ENCODE assay signal across 23 cellular contexts in the genomic region with DNA sequence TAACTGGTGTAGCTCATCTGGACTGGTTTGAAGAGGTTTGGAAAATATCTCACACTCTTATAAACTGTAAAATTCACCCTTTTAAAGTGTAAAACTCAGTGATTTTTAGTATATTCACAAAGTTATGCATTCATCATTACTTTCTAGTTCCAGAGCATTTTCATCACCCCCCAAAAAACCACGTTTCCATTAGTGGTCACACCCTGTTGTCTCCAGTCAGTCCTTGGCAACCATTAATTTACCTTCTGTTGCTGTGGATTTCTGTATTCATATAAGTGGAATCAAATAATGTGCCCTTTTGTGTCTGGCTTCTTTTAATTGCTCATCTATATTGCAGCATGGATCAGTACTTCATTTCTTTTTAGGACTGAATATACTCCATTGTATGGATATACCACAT. TPM values are rescaled to one million over a fixed set of nuclear protein-coding genes. Genes with fewer than 3 reads are reported as not detected.
A peak's percentile ranks its signal among the peaks of the same experiment; 100 is the strongest.
DNase-seq lines count a peak whose midpoint lies in the region; ATAC-seq and TF ChIP-seq lines count a peak whose summit lies in the region.
"Had no signal": no experiment of that assay in that cellular context is flagged by ENCODE, and none has a peak within 500 bp of the region (broad histone marks: within the 10 kb centered on the region; RNA-seq: fewer than 3 reads in every experiment).

No MANE protein-coding gene starts in this region.

- H3K4me1 ChIP-seq in naive thymus-derived CD4-positive, alpha-beta T cell (ENCODE audit: control insufficient read depth in 2 of 2, insufficient read depth in 2 of 2, low read length in 2 of 2): peaks cover 12 to 13% of the 10 kb centered on the region in 2 donors

- no peaks in the 10 kb centered on the region for H3K27me3 ChIP-seq in CD4-positive, alpha-beta T cell (ENCODE audit: control insufficient read depth, insufficient read depth, low read length)
- H3K27me3 ChIP-seq in naive thymus-derived CD4-positive, alpha-beta T cell (ENCODE audit: control insufficient read depth in 2 of 2, insufficient read depth in 2 of 2, low read length in 2 of 2): no peaks in the 10 kb centered on the region
- H3K27me3 ChIP-seq: MG63 had no signal

- H3K36me3 ChIP-seq in naive thymus-derived CD4-positive, alpha-beta T cell (ENCODE audit: control insufficient read depth in 2 of 3, insufficient read depth in 3 of 3, low read length in 3 of 3): no peaks in the 10 kb centered on the region

- no peak overlapping the region for H3K27ac ChIP-seq in CD4-positive, alpha-beta T cell (ENCODE audit: low read depth, low read length)
- H3K27ac ChIP-seq in naive thymus-derived CD4-positive, alpha-beta T cell (ENCODE audit: low read depth, low read length): no peak overlapping the region
- H3K27ac ChIP-seq in substantia nigra (ENCODE audit: low read depth, low read length, poor library complexity, severe bottlenecking): no peak overlapping the region
- H3K27ac ChIP-seq: C4-2B, RWPE1 had no signal

- H3K27ac Mint-ChIP-seq in activated CD4-positive, alpha-beta T cell treated with anti-CD3 and anti-CD28 coated beads for 36 hours: no peak overlapping the region
- H3K27ac Mint-ChIP-seq in CD4-positive, alpha-beta T cell: no peak overlapping the region
- H3K27ac Mint-ChIP-seq in activated naive CD8-positive, alpha-beta T cell treated with anti-CD3 and anti-CD28 coated beads for 36 hours: no peak overlapping the region
- H3K27ac Mint-ChIP-seq in naive thymus-derived CD4-positive, alpha-beta T cell: peak overlapping the region in 2 of 9 donors; percentile 32 to 58
- H3K27ac Mint-ChIP-seq in type B pancreatic cell: no peak overlapping the region

- POLR2A ChIA-PET in activated CD4-positive, alpha-beta T cell treated with anti-CD3 and anti-CD28 coated beads for 36 hours (lab: Charles Lee): interaction anchor here (0.6 kb wide), 1 partner anchor 351 kb away, joined by 3 read pairs; no protein-coding TSS in a partner anchor
- POLR2A ChIA-PET in CD4-positive, alpha-beta T cell (lab: Charles Lee): interaction anchor here (0.7 to 2.9 kb wide), 2 partner anchors 17 to 19 kb away, joined by 3 to 11 read pairs; no protein-coding TSS in a partner anchor
- POLR2A ChIA-PET in naive thymus-derived CD4-positive, alpha-beta T cell (lab: Charles Lee): interaction anchor here (0.8 kb wide), 1 partner anchor 18 kb away, joined by 6 read pairs; the partner anchor contains the start of gene NIPBL

- DNase-seq in activated CD4-positive, alpha-beta T cell treated with anti-CD3 and anti-CD28 coated beads for 36 hours: no peak
- DNase-seq in activated CD4-positive, alpha-beta T cell treated with anti-CD3 and anti-CD28 coated beads for 48 hours: no peak
- no peak for DNase-seq in CD4-positive, alpha-beta T cell
- peak; percentile 14 for DNase-seq in activated naive CD8-positive, alpha-beta T cell treated with anti-CD3 and anti-CD28 coated beads for 36 hours
- DNase-seq in naive thymus-derived CD4-positive, alpha-beta T cell: no peak
- no peak for DNase-seq in mucosa of gallbladder (ENCODE audit: low spot score)
- DNase-seq in type B pancreatic cell (ENCODE audit: extremely low spot score, unreplicated experiment): no peak
- no peak for DNase-seq in substantia nigra (lab: John Stamatoyannopoulos, UW)
- DNase-seq: AML-193; DMS53; GDM1; Kasumi-1; MG63; NCI-H1092; NCI-H1436; NCI-H1930; NCI-H2227 treated with DMSO at 0.1 percent for 48 hours; NCI-H510A; NCI-H774; NK-92 treated with Interleukin-12 subunit alpha and Interleukin-12 subunit beta, amount 100 ng/mL, for 24 hours; SHP77 treated with DMSO at 0.1 percent for 48 hours had no signal

- CTCF ChIA-PET in activated CD4-positive, alpha-beta T cell treated with anti-CD3 and anti-CD28 coated beads for 36 hours (lab: Charles Lee): interaction anchor here (0.7 to 1.8 kb wide), 6 partner anchors 11 to 29 kb away, joined by 3 to 6 read pairs (median 4); no protein-coding TSS in a partner anchor
- CTCF ChIA-PET in CD4-positive, alpha-beta T cell (lab: Charles Lee): interaction anchor here (1.1 kb wide), 1 partner anchor 19 kb away, joined by 4 read pairs; no protein-coding TSS in a partner anchor
- CTCF ChIA-PET in naive thymus-derived CD4-positive, alpha-beta T cell (lab: Charles Lee): no interaction called here

- peaks cover 62% of the 10 kb centered on the region for H3K4me1 Mint-ChIP-seq in activated CD4-positive, alpha-beta T cell treated with anti-CD3 and anti-CD28 coated beads for 36 hours
- H3K4me1 Mint-ChIP-seq in CD4-positive, alpha-beta T cell (ENCODE audit: low read depth): peaks cover 70% of the 10 kb centered on the region
- peaks cover 61% of the 10 kb centered on the region for H3K4me1 Mint-ChIP-seq in activated naive CD8-positive, alpha-beta T cell treated with anti-CD3 and anti-CD28 coated beads for 36 hours
- peaks cover 28 to 82% (median 71%) of the 10 kb centered on the region in 7 donors for H3K4me1 Mint-ChIP-seq in naive thymus-derived CD4-positive, alpha-beta T cell
- peaks cover 5% of the 10 kb centered on the region for H3K4me1 Mint-ChIP-seq in type B pancreatic cell (ENCODE audit: unreplicated experiment)

- TF ChIP-seq CTCF in CD4-positive, alpha-beta T cell (IDR thresholded peaks at IDR 0.05): no peak
- TF ChIP-seq CTCF in type B pancreatic cell (conservative IDR thresholded peaks at IDR 0.05): no peak

- H3K27me3 Mint-ChIP-seq in activated CD4-positive, alpha-beta T cell treated with anti-CD3 and anti-CD28 coated beads for 36 hours: no peaks in the 10 kb centered on the region
- H3K27me3 Mint-ChIP-seq in CD4-positive, alpha-beta T cell: no peaks in the 10 kb centered on the region
- H3K27me3 Mint-ChIP-seq in activated naive CD8-positive, alpha-beta T cell treated with anti-CD3 and anti-CD28 coated beads for 36 hours: no peaks in the 10 kb centered on the region
- no peaks in the 10 kb centered on the region for H3K27me3 Mint-ChIP-seq in naive thymus-derived CD4-positive, alpha-beta T cell
- no peaks in the 10 kb centered on the region for H3K27me3 Mint-ChIP-seq in type B pancreatic cell

- no peaks in the 10 kb centered on the region for H3K9me3 Mint-ChIP-seq in activated CD4-positive, alpha-beta T cell treated with anti-CD3 and anti-CD28 coated beads for 36 hours (ENCODE audit: low read depth)
- no peaks in the 10 kb centered on the region for H3K9me3 Mint-ChIP-seq in CD4-positive, alpha-beta T cell
- H3K9me3 Mint-ChIP-seq in activated naive CD8-positive, alpha-beta T cell treated with anti-CD3 and anti-CD28 coated beads for 36 hours: peaks cover 8% of the 10 kb centered on the region
- peaks cover 0 to 11% (median 1%) of the 10 kb centered on the region in 11 donors for H3K9me3 Mint-ChIP-seq in naive thymus-derived CD4-positive, alpha-beta T cell
- H3K9me3 Mint-ChIP-seq in type B pancreatic cell: peaks cover 10% of the 10 kb centered on the region

- H3K4me3 ChIP-seq in naive thymus-derived CD4-positive, alpha-beta T cell (ENCODE audit: low read length): no peak overlapping the region
- H3K4me3 ChIP-seq: MG63 had no signal

- H3K4me3 Mint-ChIP-seq in activated CD4-positive, alpha-beta T cell treated with anti-CD3 and anti-CD28 coated beads for 36 hours: no peak overlapping the region
- H3K4me3 Mint-ChIP-seq in CD4-positive, alpha-beta T cell: peak overlapping the region; percentile 1
- no peak overlapping the region for H3K4me3 Mint-ChIP-seq in activated naive CD8-positive, alpha-beta T cell treated with anti-CD3 and anti-CD28 coated beads for 36 hours
- peak overlapping the region in 6 of 10 donors; percentile 5 to 61 (median 28) for H3K4me3 Mint-ChIP-seq in naive thymus-derived CD4-positive, alpha-beta T cell
- H3K4me3 Mint-ChIP-seq in type B pancreatic cell: no peak overlapping the region

- peaks cover 18% of the 10 kb centered on the region for H3K36me3 Mint-ChIP-seq in activated CD4-positive, alpha-beta T cell treated with anti-CD3 and anti-CD28 coated beads for 36 hours (ENCODE audit: low read depth)
- H3K36me3 Mint-ChIP-seq in CD4-positive, alpha-beta T cell (ENCODE audit: low read depth): peaks cover 31% of the 10 kb centered on the region
- H3K36me3 Mint-ChIP-seq in activated naive CD8-positive, alpha-beta T cell treated with anti-CD3 and anti-CD28 coated beads for 36 hours: peaks cover 29% of the 10 kb centered on the region
- H3K36me3 Mint-ChIP-seq in naive thymus-derived CD4-positive, alpha-beta T cell: peaks cover 4 to 42% (median 14%) of the 10 kb centered on the region in 5 donors
- peaks cover 31% of the 10 kb centered on the region for H3K36me3 Mint-ChIP-seq in type B pancreatic cell

- no peaks in the 10 kb centered on the region for H3K9me3 ChIP-seq in CD4-positive, alpha-beta T cell (ENCODE audit: control insufficient read depth, low read length)
- no peaks in the 10 kb centered on the region for H3K9me3 ChIP-seq in naive thymus-derived CD4-positive, alpha-beta T cell (ENCODE audit: control insufficient read depth in 2 of 3, low read length in 3 of 3)
- H3K9me3 ChIP-seq: MG63 had no signal

- ATAC-seq in activated CD4-positive, alpha-beta T cell treated with anti-CD3 and anti-CD28 coated beads for 36 hours: peak; percentile 33
- ATAC-seq in CD4-positive, alpha-beta T cell (ENCODE audit: poor library complexity): no peak
- no peak for ATAC-seq in naive thymus-derived CD4-positive, alpha-beta T cell

- intact Hi-C loops in activated CD4-positive, alpha-beta T cell treated with anti-CD3 and anti-CD28 coated beads for 36 hours (cut with DNase I, micrococcal nuclease): no loop called here
- intact Hi-C loops in CD4-positive, alpha-beta T cell (cut with DNase I, micrococcal nuclease): no loop called here
- intact Hi-C loops in naive thymus-derived CD4-positive, alpha-beta T cell (cut with micrococcal nuclease): loop anchor here in 1 of 2 donors (2.0 kb wide), 1 partner anchor 18 kb away; the partner anchor contains the start of gene NIPBL

RNA-seq across cellular contexts. Expression of gene NIPBL, which starts 18.4 kb away (rescaled TPM):
- total RNA-seq in activated CD4-positive, alpha-beta T cell treated with anti-CD3 and anti-CD28 coated beads for 36 hours: 10 to 100 TPM; 42.7 to 50.9 TPM
- 100 to 1,000 TPM; 108 to 120 TPM for total RNA-seq in CD4-positive, alpha-beta T cell
- 10 to 100 TPM; 39.8 to 42.1 TPM for total RNA-seq in activated naive CD8-positive, alpha-beta T cell treated with anti-CD3 and anti-CD28 coated beads for 36 hours
- total RNA-seq in naive thymus-derived CD4-positive, alpha-beta T cell: 100 to 1,000 TPM in 4 of 5 experiments, 10 to 100 TPM in 1; 68.9 to 123 (median 112) TPM
- polyA plus RNA-seq in naive thymus-derived CD4-positive, alpha-beta T cell: 10 to 100 TPM; 28.2 to 43.0 TPM
- total RNA-seq in mucosa of gallbladder: 60.9 TPM
- total RNA-seq in type B pancreatic cell (ENCODE audit: low replicate concordance): 52.8 and 65.7 TPM in 2 replicates

Comparison
In these comparisons a context has a peak if more than half of its experiments do, and no peak if none do; other contexts are left out.
1. H3K4me3 Mint-ChIP-seq: peak in CD4-positive, alpha-beta T cell (single experiment) and naive thymus-derived CD4-positive, alpha-beta T cell (6 of 10); none in activated CD4-positive, alpha-beta T cell treated with anti-CD3 and anti-CD28 coated beads for 36 hours (single experiment), activated naive CD8-positive, alpha-beta T cell treated with anti-CD3 and anti-CD28 coated beads for 36 hours (single experiment) and type B pancreatic cell (single experiment).